26 cellular contexts compared by ENCODE assay signal in the genomic region with DNA sequence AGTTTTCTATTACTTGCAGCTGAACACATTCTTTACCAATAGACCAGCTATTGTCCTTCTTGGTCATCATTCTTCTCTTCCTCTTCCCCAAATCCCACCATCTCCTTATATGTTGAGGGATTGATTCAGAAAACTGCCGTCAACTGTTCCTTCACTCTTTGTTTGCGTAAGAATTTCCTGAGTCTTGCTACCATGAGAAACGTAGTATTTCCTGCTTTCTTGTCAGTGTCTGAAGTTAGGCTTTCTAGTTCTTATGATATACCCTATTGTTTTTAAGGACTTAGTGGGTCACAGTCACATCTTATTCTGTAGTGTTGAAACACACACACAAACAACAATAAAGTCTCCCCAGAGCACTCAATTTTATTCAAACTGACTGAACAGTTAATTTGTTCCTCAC. TPM values are rescaled to one million over a fixed set of nuclear protein-coding genes. Genes with fewer than 3 reads are reported as not detected.
DNase-seq lines count a peak whose midpoint lies in the region; ATAC-seq and TF ChIP-seq lines count a peak whose summit lies in the region.
"Had no signal": no experiment of that assay in that cellular context is flagged by ENCODE, and none has a peak within 500 bp of the region (broad histone marks: within the 10 kb centered on the region; RNA-seq: fewer than 3 reads in every experiment).

No MANE protein-coding gene starts in this region.

- H3K9me3 Mint-ChIP-seq in chondrocyte (ENCODE audit: low read depth) (peaks cover 3% of the 10 kb centered on the region), natural killer cell (no peaks in the 10 kb centered on the region)
- H3K9me3 Mint-ChIP-seq: activated naive CD4-positive, alpha-beta T cell treated with anti-CD3 and anti-CD28 coated beads, Interleukin-2, amount 10 ng/mL, durations not matched to agents 7 days and 5 days; activated T-helper 1 cell treated with anti-CD3 and anti-CD28 coated beads, Interleukin-12 subunit alpha, Interleukin-12 subunit beta, Interleukin-2, Interleukin-4 antibody, amounts not matched to agents 30 ng/mL and 10 ng/mL and 1 ng/mL, durations not matched to agents 14 hours and 24 hours and 36 hours; naive B cell; stimulated activated naive CD8-positive, alpha-beta T cell treated with anti-CD3 and anti-CD28 coated beads, Interleukin-15, Interleukin-2, amounts not matched to agents 100 ng/mL and 50 ng/mL, for 24 hours had no signal

- ATAC-seq in heart left ventricle (no peak), Right ventricle myocardium superior (ENCODE audit: poor library complexity) (no peak), natural killer cell (peak in 2 of 3 donors; percentile 29 to 56)
- ATAC-seq: left cardiac atrium had no signal

- no peaks in the 10 kb centered on the region for H3K27me3 Mint-ChIP-seq in chondrocyte (ENCODE audit: low read depth)
- H3K27me3 Mint-ChIP-seq in natural killer cell (ENCODE audit: low read depth in 2 of 2): no peaks in the 10 kb centered on the region

- TF ChIP-seq CTCF in heart left ventricle (IDR thresholded peaks at IDR 0.05) (no peak), chondrocyte (IDR thresholded peaks at IDR 0.05) (no peak), natural killer cell (IDR thresholded peaks at IDR 0.05) (no peak), vagina (IDR thresholded peaks at IDR 0.05) (no peak)

- H3K27ac ChIP-seq in heart left ventricle (peak overlapping the region in 10 of 12 donors; percentile 3 to 59 (median 32)), vagina (peak overlapping the region; percentile 16)
- no peak overlapping the region for H3K27ac ChIP-seq in effector memory CD4-positive, alpha-beta T cell (ENCODE audit: insufficient read depth, low read length, poor library complexity, severe bottlenecking)
- H3K27ac ChIP-seq: ovary had no signal

- 57 to 72% (median 64%) methylated on average over 3 of the region's 3 CpGs for WGBS in heart left ventricle, 4 donors

- H3K9me3 ChIP-seq in heart left ventricle (no peaks in the 10 kb centered on the region), vagina (no peaks in the 10 kb centered on the region)
- H3K9me3 ChIP-seq in effector memory CD4-positive, alpha-beta T cell (ENCODE audit: control insufficient read depth, low read length): no peaks in the 10 kb centered on the region
- H3K9me3 ChIP-seq: ovary had no signal

- H3K4me3 Mint-ChIP-seq in chondrocyte (ENCODE audit: unreplicated experiment) (no peak overlapping the region), natural killer cell (peak overlapping the region; percentile 85)
- H3K4me3 Mint-ChIP-seq: activated naive CD4-positive, alpha-beta T cell treated with anti-CD3 and anti-CD28 coated beads, Interleukin-2, amount 10 ng/mL, durations not matched to agents 7 days and 5 days; activated T-helper 1 cell treated with anti-CD3 and anti-CD28 coated beads, Interleukin-12 subunit alpha, Interleukin-12 subunit beta, Interleukin-2, Interleukin-4 antibody, amounts not matched to agents 30 ng/mL and 10 ng/mL and 1 ng/mL, durations not matched to agents 14 hours and 24 hours and 36 hours; B cell; naive B cell; stimulated activated naive CD8-positive, alpha-beta T cell treated with anti-CD3 and anti-CD28 coated beads, Interleukin-15, Interleukin-2, amounts not matched to agents 100 ng/mL and 50 ng/mL, for 24 hours had no signal

- H3K36me3 Mint-ChIP-seq in chondrocyte (ENCODE audit: low read depth): peaks cover 56% of the 10 kb centered on the region
- no peaks in the 10 kb centered on the region for H3K36me3 Mint-ChIP-seq in natural killer cell
- H3K36me3 Mint-ChIP-seq: activated naive CD4-positive, alpha-beta T cell treated with anti-CD3 and anti-CD28 coated beads, Interleukin-2, amount 10 ng/mL, durations not matched to agents 7 days and 5 days; naive B cell had no signal

- H3K4me1 Mint-ChIP-seq in chondrocyte (ENCODE audit: low read depth) (peaks cover 92% of the 10 kb centered on the region), natural killer cell (peaks cover 58 to 63% of the 10 kb centered on the region in 2 donors)
- H3K4me1 Mint-ChIP-seq: activated naive CD4-positive, alpha-beta T cell treated with anti-CD3 and anti-CD28 coated beads, Interleukin-2, amount 10 ng/mL, durations not matched to agents 7 days and 5 days; B cell had no signal

- intact Hi-C loops in heart left ventricle (cut with DNase I): no loop called here
- intact Hi-C loops in Right ventricle myocardium superior (cut with DNase I): no loop called here
- intact Hi-C loops in natural killer cell (cut with micrococcal nuclease): loop anchor here (2.0 kb wide), 1 partner anchor 19 kb away; no protein-coding TSS in a partner anchor
- intact Hi-C loops in vagina (cut with DNase I): no loop called here

- no peak for TF ChIP-seq POLR2A in heart left ventricle (IDR thresholded peaks at IDR 0.05)
- TF ChIP-seq POLR2A in vagina (IDR thresholded peaks at IDR 0.05): no peak

- H3K4me3 ChIP-seq in heart left ventricle (no peak overlapping the region), vagina (no peak overlapping the region)
- H3K4me3 ChIP-seq in effector memory CD4-positive, alpha-beta T cell (ENCODE audit: insufficient read depth, low read depth, low read length, poor library complexity, severe bottlenecking): no peak overlapping the region
- H3K4me3 ChIP-seq: ovary had no signal

- H3K27ac Mint-ChIP-seq in chondrocyte (ENCODE audit: unreplicated experiment): peak overlapping the region; percentile 85
- peak overlapping the region; percentile 84 to 97 for H3K27ac Mint-ChIP-seq in natural killer cell
- H3K27ac Mint-ChIP-seq: activated naive CD4-positive, alpha-beta T cell treated with anti-CD3 and anti-CD28 coated beads, Interleukin-2, amount 10 ng/mL, durations not matched to agents 7 days and 5 days; activated T-helper 1 cell treated with anti-CD3 and anti-CD28 coated beads, Interleukin-12 subunit alpha, Interleukin-12 subunit beta, Interleukin-2, Interleukin-4 antibody, amounts not matched to agents 30 ng/mL and 10 ng/mL and 1 ng/mL, durations not matched to agents 14 hours and 24 hours and 36 hours; B cell; naive B cell; stimulated activated naive CD8-positive, alpha-beta T cell treated with anti-CD3 and anti-CD28 coated beads, Interleukin-15, Interleukin-2, amounts not matched to agents 100 ng/mL and 50 ng/mL, for 24 hours had no signal

- H3K4me1 ChIP-seq in heart left ventricle (peaks cover 9 to 83% (median 51%) of the 10 kb centered on the region in 12 donors), vagina (peaks cover 22% of the 10 kb centered on the region)
- no peaks in the 10 kb centered on the region for H3K4me1 ChIP-seq in effector memory CD4-positive, alpha-beta T cell (ENCODE audit: control insufficient read depth, insufficient read depth, low read length, poor library complexity, severe bottlenecking)

- DNase-seq in heart left ventricle: no peak
- DNase-seq in Right ventricle myocardium superior: no peak
- DNase-seq in chondrocyte (ENCODE audit: low spot score): no peak
- DNase-seq in natural killer cell: no peak
- DNase-seq in vagina (ENCODE audit: extremely low spot score in 2 of 2): no peak
- no peak for DNase-seq in T1000 (lab: John Stamatoyannopoulos, UW)
- DNase-seq in HPDE6-E6E7 (ENCODE audit: extremely low spot score): no peak
- no peak for DNase-seq in effector memory CD4-positive, alpha-beta T cell
- DNase-seq: activated CD4-positive, alpha-beta T cell treated with anti-CD3 and anti-CD28 coated beads, Interleukin-2, amount 50 U/mL, for 4 hours; activated CD4-positive, CD25-positive, alpha-beta regulatory T cell; activated naive CD4-positive, alpha-beta T cell treated with anti-CD3 and anti-CD28 coated beads, Interleukin-2, amount 10 ng/mL, durations not matched to agents 7 days and 5 days; amniotic stem cell; caudate nucleus; DMS79; head of caudate nucleus; left cardiac atrium; mesendoderm; naive B cell; NCI-H2081 treated with DMSO at 0.1 percent for 48 hours; NCI-H446 treated with DMSO at 0.1 percent for 48 hours; OCI-M1; ovary; trophoblast cell had no signal

- H3K36me3 ChIP-seq in heart left ventricle: peaks cover 0 to 22% (median 9%) of the 10 kb centered on the region in 9 donors
- no peaks in the 10 kb centered on the region for H3K36me3 ChIP-seq in vagina
- H3K36me3 ChIP-seq in effector memory CD4-positive, alpha-beta T cell (ENCODE audit: control insufficient read depth, insufficient read depth, low read length): no peaks in the 10 kb centered on the region
- H3K36me3 ChIP-seq: ovary had no signal

- no peaks in the 10 kb centered on the region for H3K27me3 ChIP-seq in heart left ventricle
- H3K27me3 ChIP-seq in vagina: no peaks in the 10 kb centered on the region
- no peaks in the 10 kb centered on the region for H3K27me3 ChIP-seq in effector memory CD4-positive, alpha-beta T cell (replicated peaks; ENCODE audit: control insufficient read depth, insufficient read depth, low read length, poor library complexity, severe bottlenecking)
- H3K27me3 ChIP-seq: ovary had no signal

RNA-seq across cellular contexts. Expression of gene IGFBP7, which starts 20.1 kb away (rescaled TPM):
- total RNA-seq in heart left ventricle (1,000 to 10,000 TPM in 2 of 9 donors, 100 to 1,000 TPM in 7; 494 to 1,088 (median 585) TPM), Right ventricle myocardium superior (769 TPM), chondrocyte (3,991 to 5,189 TPM (median 5,125 TPM) in 3 replicates), natural killer cell (100 to 1,000 TPM in 2 of 3 donors, 10 to 100 TPM in 1; 88.8 to 107 (median 101) TPM), vagina (716 TPM)
- 100 to 1,000 TPM; 458 to 857 TPM for polyA plus RNA-seq in heart left ventricle
- total RNA-seq: activated T-helper 1 cell treated with anti-CD3 and anti-CD28 coated beads, Interleukin-12 subunit alpha, Interleukin-12 subunit beta, Interleukin-2, Interleukin-4 antibody, amounts not matched to agents 30 ng/mL and 10 ng/mL and 1 ng/mL, durations not matched to agents 14 hours and 24 hours and 36 hours; B cell had no signal

Comparison
In these comparisons a context has a peak if more than half of its experiments do, and no peak if none do; other contexts are left out.
1. ATAC-seq: peak in natural killer cell (2 of 3); none in heart left ventricle (0 of 4) and Right ventricle myocardium superior (single experiment).